ENCODE assay signal across 13 cellular contexts in genomic region chr9:92746567-92747458, GRCh38. TPM values are rescaled to one million over a fixed set of nuclear protein-coding genes. Genes with fewer than 3 reads are reported as not detected.
DNase-seq lines count a peak whose midpoint lies in the region; ATAC-seq and TF ChIP-seq lines count a peak whose summit lies in the region.
"Had no signal": no experiment of that assay in that cellular context is flagged by ENCODE, and none has a peak within 500 bp of the region (broad histone marks: within the 10 kb centered on the region; RNA-seq: fewer than 3 reads in every experiment).

No MANE protein-coding gene starts in this region.

- H3K27ac ChIP-seq in liver (ENCODE audit: low read depth in 1 of 2, low read length in 2 of 2) (no peak overlapping the region), suprapubic skin (peak overlapping the region; percentile 77), Karpas-422 (ENCODE audit: low read length) (no peak overlapping the region)

- no peak overlapping the region for H3K4me2 ChIP-seq in Karpas-422 (ENCODE audit: low read depth, low read length, poor library complexity, severe bottlenecking)

- no peaks in the 10 kb centered on the region for H3K9me3 Mint-ChIP-seq in chondrocyte (ENCODE audit: low read depth)
- H3K9me3 Mint-ChIP-seq: naive B cell had no signal

- no peak overlapping the region for H3K4me3 ChIP-seq in liver (ENCODE audit: low read depth in 1 of 3, low read length in 3 of 3)
- H3K4me3 ChIP-seq in suprapubic skin: no peak overlapping the region
- H3K4me3 ChIP-seq in Karpas-422 (ENCODE audit: low read length): no peak overlapping the region

- H3K27ac Mint-ChIP-seq in chondrocyte (ENCODE audit: unreplicated experiment): peak overlapping the region; percentile 70

- H3K27me3 Mint-ChIP-seq in chondrocyte (ENCODE audit: low read depth): no peaks in the 10 kb centered on the region
- H3K27me3 Mint-ChIP-seq: naive B cell had no signal

- no peaks in the 10 kb centered on the region for H3K9me3 ChIP-seq in liver (ENCODE audit: control insufficient read depth in 4 of 4, low read length in 3 of 4)
- no peaks in the 10 kb centered on the region for H3K9me3 ChIP-seq in suprapubic skin
- no peaks in the 10 kb centered on the region for H3K9me3 ChIP-seq in Karpas-422 (ENCODE audit: low read length)

- no peak overlapping the region for H2AFZ ChIP-seq in Karpas-422 (ENCODE audit: low read length)

- H4K20me1 ChIP-seq in Karpas-422 (ENCODE audit: insufficient read depth, low read depth, low read length): peaks cover 50% of the 10 kb centered on the region

- H3K4me1 ChIP-seq in liver (ENCODE audit: control insufficient read depth in 4 of 4, insufficient read depth in 4 of 4, low read length in 3 of 4): peaks cover 0 to 9% (median 0%) of the 10 kb centered on the region in 4 donors
- peaks cover 68% of the 10 kb centered on the region for H3K4me1 ChIP-seq in suprapubic skin
- peaks cover 48% of the 10 kb centered on the region for H3K4me1 ChIP-seq in Karpas-422 (ENCODE audit: low read length)

- H3K9ac ChIP-seq in liver (ENCODE audit: low read depth in 1 of 2, low read length in 2 of 2): no peak overlapping the region
- H3K9ac ChIP-seq in Karpas-422 (ENCODE audit: low read length): no peak overlapping the region

- no peaks in the 10 kb centered on the region for H3K9me2 ChIP-seq in Karpas-422 (replicated peaks; ENCODE audit: insufficient read depth, low read length)

- peaks cover 51% of the 10 kb centered on the region for H3K4me1 Mint-ChIP-seq in chondrocyte (ENCODE audit: low read depth)

- H3K4me3 Mint-ChIP-seq in chondrocyte (ENCODE audit: unreplicated experiment): no peak overlapping the region

- ATAC-seq in GM19023 (IDR thresholded peaks at IDR 0.05; ENCODE audit: unreplicated experiment): no peak

- TF ChIP-seq CTCF in chondrocyte (IDR thresholded peaks at IDR 0.05) (no peak), liver (IDR thresholded peaks at IDR 0.05; ENCODE audit: low read depth, low read length, missing input control) (no peak), suprapubic skin (IDR thresholded peaks at IDR 0.05) (no peak)

- no peak for TF ChIP-seq EP300 in suprapubic skin (IDR thresholded peaks at IDR 0.05)

- H3K79me2 ChIP-seq in Karpas-422 (ENCODE audit: low read length): peaks cover 100% of the 10 kb centered on the region

- TF ChIP-seq POLR2A in suprapubic skin (IDR thresholded peaks at IDR 0.05): no peak

- 79% methylated on average over 14 of the region's 14 CpGs for WGBS in liver
- 75% methylated on average over 6 of the region's 14 CpGs for WGBS in suprapubic skin

- H3K27me3 ChIP-seq in liver (ENCODE audit: control insufficient read depth in 4 of 4, insufficient read depth in 4 of 4, low read length in 3 of 4) (no peaks in the 10 kb centered on the region), suprapubic skin (no peaks in the 10 kb centered on the region), Karpas-422 (ENCODE audit: low read length) (no peaks in the 10 kb centered on the region)

- H3K36me3 Mint-ChIP-seq in chondrocyte (ENCODE audit: low read depth): no peaks in the 10 kb centered on the region

- H3K36me3 ChIP-seq in liver (ENCODE audit: control insufficient read depth in 4 of 4, insufficient read depth in 3 of 4, low read depth in 1 of 4, low read length in 3 of 4) (no peaks in the 10 kb centered on the region), suprapubic skin (no peaks in the 10 kb centered on the region), Karpas-422 (ENCODE audit: insufficient read depth, low read length) (no peaks in the 10 kb centered on the region)

- no peak for TF ChIP-seq RAD21 in liver (IDR thresholded peaks at IDR 0.05)

- DNase-seq in HS-27A (ENCODE audit: low read depth): peak; percentile 24
- no peak for DNase-seq in chondrocyte (ENCODE audit: low spot score)
- peak; percentile 52 to 63 for DNase-seq in suprapubic skin (ENCODE audit: low spot score in 2 of 2)
- DNase-seq in NCI-H2171 treated with DMSO at 0.1 percent for 48 hours (lab: John Stamatoyannopoulos, UW): no peak
- no peak for DNase-seq in Karpas-422
- DNase-seq: activated CD4-positive, alpha-beta T cell treated with anti-CD3 and anti-CD28 coated beads, Interleukin-2, amount 50 U/mL, for 4 hours; activated naive CD4-positive, alpha-beta T cell; DMS79; naive B cell; NCI-H774; SW 1271 had no signal

TF ChIP-seq in liver, 16 proteins besides CTCF, POLR2A, EP300 and RAD21:
- no peak for TF ChIP-seq YY1 (IDR thresholded peaks at IDR 0.05)
- TF ChIP-seq NR2F2 (IDR thresholded peaks at IDR 0.05): peak; percentile 91
- TF ChIP-seq HNF4A (conservative IDR thresholded peaks at IDR 0.05): no peak
- TF ChIP-seq, protein P1, sequence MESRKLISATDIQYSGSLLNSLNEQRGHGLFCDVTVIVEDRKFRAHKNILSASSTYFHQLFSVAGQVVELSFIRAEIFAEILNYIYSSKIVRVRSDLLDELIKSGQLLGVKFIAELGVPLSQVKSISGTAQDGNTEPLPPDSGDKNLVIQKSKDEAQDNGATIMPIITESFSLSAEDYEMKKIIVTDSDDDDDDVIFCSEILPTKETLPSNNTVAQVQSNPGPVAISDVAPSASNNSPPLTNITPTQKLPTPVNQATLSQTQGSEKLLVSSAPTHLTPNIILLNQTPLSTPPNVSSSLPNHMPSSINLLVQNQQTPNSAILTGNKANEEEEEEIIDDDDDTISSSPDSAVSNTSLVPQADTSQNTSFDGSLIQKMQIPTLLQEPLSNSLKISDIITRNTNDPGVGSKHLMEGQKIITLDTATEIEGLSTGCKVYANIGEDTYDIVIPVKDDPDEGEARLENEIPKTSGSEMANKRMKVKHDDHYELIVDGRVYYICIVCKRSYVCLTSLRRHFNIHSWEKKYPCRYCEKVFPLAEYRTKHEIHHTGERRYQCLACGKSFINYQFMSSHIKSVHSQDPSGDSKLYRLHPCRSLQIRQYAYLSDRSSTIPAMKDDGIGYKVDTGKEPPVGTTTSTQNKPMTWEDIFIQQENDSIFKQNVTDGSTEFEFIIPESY (IDR thresholded peaks at IDR 0.05): no peak
TF ChIP-seq in liver: peak in this region for 1.

RNA-seq across cellular contexts. Expression of gene BICD2, which starts 17.8 kb away (rescaled TPM):
- total RNA-seq in chondrocyte (41.4 to 46.4 TPM (median 41.9 TPM) in 3 replicates), liver (10 to 100 TPM; 15.9 to 16.0 TPM), suprapubic skin (100 to 1,000 TPM; 135 to 201 (median 153) TPM)
- 1 to 10 TPM; 2.5 to 6.5 TPM for polyA plus RNA-seq in liver
- 25.6 and 35.4 TPM in 2 replicates for total RNA-seq in Karpas-422 (2014; rRNA removed; shearing (Covaris generic); ENCODE audit: low replicate concordance)

Comparison
In these comparisons a context has a peak if more than half of its experiments do, and no peak if none do; other contexts are left out.
1. DNase-seq: peak in HS-27A (single experiment) and suprapubic skin (2 of 2); none in chondrocyte (single experiment), NCI-H2171 treated with DMSO at 0.1 percent for 48 hours (single experiment) and Karpas-422 (single experiment).